10 cellular contexts compared by ENCODE assay signal in genomic region chr2:103132536-103133217, GRCh38.
DNase-seq lines count a peak whose midpoint lies in the region; ATAC-seq and TF ChIP-seq lines count a peak whose summit lies in the region.
"Had no signal": no experiment of that assay in that cellular context is flagged by ENCODE, and none has a peak within 500 bp of the region (broad histone marks: within the 10 kb centered on the region; RNA-seq: fewer than 3 reads in every experiment).

No MANE protein-coding gene starts in this region.

- no peaks in the 10 kb centered on the region for H3K36me3 ChIP-seq in hepatocyte (replicated peaks; ENCODE audit: insufficient read depth, low read depth)
- H3K36me3 ChIP-seq: stomach had no signal

- no peaks in the 10 kb centered on the region for H4K20me1 ChIP-seq in hepatocyte (ENCODE audit: insufficient read depth, poor library complexity, severe bottlenecking)

- no peak overlapping the region for H3K4me2 ChIP-seq in hepatocyte

- WGBS in hepatocyte (ENCODE audit: low lambda C conversion rate, missing lambda C conversion rate): 51% methylated on average over 2 of the region's 2 CpGs

- H3K9me2 ChIP-seq in hepatocyte (replicated peaks; ENCODE audit: insufficient read depth): no peaks in the 10 kb centered on the region

- H3K4me1 ChIP-seq in hepatocyte (ENCODE audit: insufficient read depth): no peaks in the 10 kb centered on the region
- H3K4me1 ChIP-seq: stomach had no signal

- intact Hi-C loops in head of caudate nucleus (cut with DNase I): no loop called here

- H2AFZ ChIP-seq in hepatocyte: no peak overlapping the region

- no peaks in the 10 kb centered on the region for H3K27me3 ChIP-seq in hepatocyte

- DNase-seq in OCI-M1 (lab: John Stamatoyannopoulos, UW) (peak; percentile 70), hepatocyte (ENCODE audit: low spot score) (no peak), NCI-H345 (lab: John Stamatoyannopoulos, UW) (no peak), head of caudate nucleus (no peak)
- DNase-seq in stimulated activated CD4-positive, alpha-beta T cell treated with anti-CD3 and anti-CD28 coated beads, Interleukin-2, amount 100 ng/mL, for 24 hours: no peak
- DNase-seq: H9, stomach had no signal

- peak; percentile 97 for ATAC-seq in GM18505 (IDR thresholded peaks at IDR 0.05; ENCODE audit: unreplicated experiment)
- peak; percentile 71 for ATAC-seq in GM21360 (IDR thresholded peaks at IDR 0.05; ENCODE audit: unreplicated experiment)
- peak; percentile 88 for ATAC-seq in HG02981 (IDR thresholded peaks at IDR 0.05; ENCODE audit: unreplicated experiment)

- no peaks in the 10 kb centered on the region for H3K79me2 ChIP-seq in hepatocyte

- TF ChIP-seq POLR2A in GM18505 (IDR thresholded peaks at IDR 0.05; ENCODE audit: borderline replicate concordance, extremely low read depth, insufficient read depth, insufficient read length): no peak

- no peak overlapping the region for H3K4me3 ChIP-seq in hepatocyte
- H3K4me3 ChIP-seq: stomach had no signal

- no peak overlapping the region for H3K27ac ChIP-seq in hepatocyte
- H3K27ac ChIP-seq: stomach had no signal

- no peak for TF ChIP-seq CTCF in hepatocyte (IDR thresholded peaks at IDR 0.05; ENCODE audit: poor library complexity)

- no peaks in the 10 kb centered on the region for H3K9me3 ChIP-seq in hepatocyte (ENCODE audit: low read depth)
